Comparison of ENCODE assay signal across 16 cellular contexts in the genomic region with DNA sequence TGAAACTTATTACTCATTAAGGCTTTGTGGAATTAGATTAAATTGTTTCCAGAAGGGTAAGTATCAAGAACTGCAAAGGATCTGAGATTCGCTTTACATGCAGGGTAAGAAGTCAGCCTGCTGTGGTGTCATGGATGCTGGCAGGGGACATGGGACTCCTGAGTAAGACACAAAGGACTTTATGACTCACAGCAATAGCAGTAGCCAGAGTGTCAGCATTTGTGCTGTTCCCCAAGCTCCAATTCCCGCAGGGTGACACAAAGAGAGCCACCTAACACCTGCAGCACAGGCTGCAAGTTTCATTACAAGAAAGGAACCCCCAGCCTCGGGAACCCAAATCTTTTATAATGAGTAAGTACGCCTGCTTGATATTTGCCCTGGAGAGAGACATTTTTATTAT.
"Had no signal": no experiment of that assay in that cellular context is flagged by ENCODE, and none has a peak within 500 bp of the region (broad histone marks: within the 10 kb centered on the region; RNA-seq: fewer than 3 reads in every experiment).

No MANE protein-coding gene starts in this region.

- FAIRE-seq: astrocyte had no signal

- H3K4me3 Mint-ChIP-seq: T-helper 17 cell had no signal

- H3K27ac Mint-ChIP-seq: T-helper 17 cell had no signal

- DNase-seq: activated CD4-positive, alpha-beta T cell treated with anti-CD3 and anti-CD28 coated beads for 4 hours; activated effector memory CD4-positive, alpha-beta T cell treated with anti-CD3 and anti-CD28 coated beads, Interleukin-2, amount 50 U/mL, for 16 hours; activated T-cell treated with anti-CD3 and anti-CD28 coated beads, Interleukin-2, amount 50 U/mL, for 1 hour; dorsolateral prefrontal cortex; erythroblast; gastrocnemius medialis; heart right ventricle; midbrain; ovary; SIG-M5; sigmoid colon; stimulated activated CD4-positive, alpha-beta T cell treated with anti-CD3 and anti-CD28 coated beads, Interleukin-2, amount 100 ng/mL, for 48 hours; stimulated activated naive CD4-positive, alpha-beta T cell treated with Interleukin-2 at 50 U/mL for 16 hours; T-helper 17 cell; trophoblast cell had no signal

- ATAC-seq: gastrocnemius medialis, heart right ventricle, T-helper 17 cell had no signal

- H3K4me1 Mint-ChIP-seq: T-helper 17 cell had no signal
